1 cellular context compared by ENCODE assay signal in the genomic region with DNA sequence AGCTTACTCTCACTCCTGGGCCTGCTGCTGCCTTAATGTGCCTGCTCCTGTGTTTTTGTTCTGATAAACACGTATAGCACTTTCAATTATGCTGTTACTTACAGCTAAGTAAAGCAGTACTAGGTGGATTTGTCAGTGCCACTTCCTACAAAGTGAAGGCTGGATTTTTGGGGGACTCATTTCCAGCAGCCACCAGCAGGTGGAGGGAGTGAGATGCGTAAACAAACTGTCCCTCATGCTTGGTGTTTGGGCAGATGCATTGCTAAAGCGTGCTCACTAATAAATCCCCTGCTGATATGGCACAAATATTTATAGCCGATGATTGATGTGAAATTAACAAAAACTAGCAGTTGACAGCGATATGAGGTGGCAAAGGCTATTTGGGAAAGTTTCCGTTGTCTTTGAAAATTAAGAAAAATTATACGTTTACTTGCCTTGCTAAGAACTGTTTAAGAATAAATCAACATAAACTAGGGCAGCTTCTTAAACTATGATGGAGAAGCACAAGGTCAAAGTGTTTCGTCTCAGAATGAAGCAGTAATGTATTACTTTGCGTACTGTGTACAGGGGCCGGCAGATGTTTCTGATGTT.
A peak's percentile ranks its signal among the peaks of the same experiment; 100 is the strongest.
TF ChIP-seq lines count a peak whose summit lies in the region.

No MANE protein-coding gene starts in this region.

TF ChIP-seq in HepG2, 621 proteins besides CTCF, POLR2A, EP300 and RAD21 (continued from another document and continues in another):
- TF ChIP-seq, protein P1, sequence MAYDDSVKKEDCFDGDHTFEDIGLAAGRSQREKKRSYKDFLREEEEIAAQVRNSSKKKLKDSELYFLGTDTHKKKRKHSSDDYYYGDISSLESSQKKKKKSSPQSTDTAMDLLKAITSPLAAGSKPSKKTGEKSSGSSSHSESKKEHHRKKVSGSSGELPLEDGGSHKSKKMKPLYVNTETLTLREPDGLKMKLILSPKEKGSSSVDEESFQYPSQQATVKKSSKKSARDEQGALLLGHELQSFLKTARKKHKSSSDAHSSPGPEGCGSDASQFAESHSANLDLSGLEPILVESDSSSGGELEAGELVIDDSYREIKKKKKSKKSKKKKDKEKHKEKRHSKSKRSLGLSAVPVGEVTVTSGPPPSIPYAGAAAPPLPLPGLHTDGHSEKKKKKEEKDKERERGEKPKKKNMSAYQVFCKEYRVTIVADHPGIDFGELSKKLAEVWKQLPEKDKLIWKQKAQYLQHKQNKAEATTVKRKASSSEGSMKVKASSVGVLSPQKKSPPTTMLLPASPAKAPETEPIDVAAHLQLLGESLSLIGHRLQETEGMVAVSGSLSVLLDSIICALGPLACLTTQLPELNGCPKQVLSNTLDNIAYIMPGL (CRISPR knock-in tag; IDR thresholded peaks at IDR 0.05; ENCODE audit: borderline replicate concordance in 1 of 2, low read depth in 1 of 2) = 0 out of 4 replicates have a peak, but pooled peaks of 1 of the 2 experiments have one; percentile 44
- TF ChIP-seq SAP130 (CRISPR knock-in tag; IDR thresholded peaks at IDR 0.05; ENCODE audit: low read depth) (peak; percentile 37; the same call in 1 of the 2 replicates), ZNF768 (CRISPR knock-in tag; IDR thresholded peaks at IDR 0.05) (no peak), FOXO1 (CRISPR knock-in tag; IDR thresholded peaks at IDR 0.05) (peak; percentile 81), FOSL2 (CRISPR knock-in tag; IDR thresholded peaks at IDR 0.05) (0 out of 2 replicates have a peak, but pooled peaks have one; percentile 23), GATAD2A (CRISPR knock-in tag; IDR thresholded peaks at IDR 0.05) (peak; percentile 35; the same call in 1 of the 2 replicates), FOXA3 (CRISPR knock-in tag; IDR thresholded peaks at IDR 0.05) (peak; percentile 85), IRF2 (CRISPR knock-in tag; IDR thresholded peaks at IDR 0.05) (peak; percentile 43; the same call in 1 of the 2 replicates), SOX5 (CRISPR knock-in tag; IDR thresholded peaks at IDR 0.05; ENCODE audit: borderline replicate concordance) (0 out of 2 replicates have a peak, but pooled peaks have one; percentile 24), FOXP1 (IDR thresholded peaks at IDR 0.05) (no peak), FOXP1 (CRISPR knock-in tag; IDR thresholded peaks at IDR 0.05) (peak; percentile 55; the same call in 1 of the 2 replicates), REPIN1 (CRISPR knock-in tag; IDR thresholded peaks at IDR 0.05; ENCODE audit: borderline replicate concordance, low read depth) (peak; percentile 24; the same call in 1 of the 2 replicates), SMC3 (IDR thresholded peaks at IDR 0.05; ENCODE audit: low read length) (peak; percentile 98), XRCC5 (optimal IDR thresholded peaks at IDR 0.05; ENCODE audit: low read length) (peak; percentile 49), SPEN (CRISPR knock-in tag; IDR thresholded peaks at IDR 0.05; ENCODE audit: low read depth) (0 out of 2 replicates have a peak, but pooled peaks have one; percentile 32), HIC2 (CRISPR knock-in tag; IDR thresholded peaks at IDR 0.05; ENCODE audit: low read depth) (no peak), RARA (CRISPR knock-in tag; IDR thresholded peaks at IDR 0.05) (0 out of 2 replicates have a peak, but pooled peaks have one; percentile 9), THAP11 (CRISPR knock-in tag; IDR thresholded peaks at IDR 0.05) (0 out of 2 replicates have a peak, but pooled peaks have one; percentile 16), ZNF788 (CRISPR knock-in tag; IDR thresholded peaks at IDR 0.05; ENCODE audit: borderline replicate concordance) (peak; percentile 58; the same call in 1 of the 2 replicates), HNRNPL (IDR thresholded peaks at IDR 0.05; ENCODE audit: low read depth, low read length) (no peak), ERF (CRISPR knock-in tag; IDR thresholded peaks at IDR 0.05) (peak; percentile 41; the same call in 1 of the 2 replicates), ZMYM2 (CRISPR knock-in tag; IDR thresholded peaks at IDR 0.05) (no peak), ZNF619 (CRISPR knock-in tag; IDR thresholded peaks at IDR 0.05) (no peak), ZNF543 (CRISPR knock-in tag; IDR thresholded peaks at IDR 0.05) (no peak), HMGXB3 (CRISPR knock-in tag; IDR thresholded peaks at IDR 0.05; ENCODE audit: borderline replicate concordance) (0 out of 2 replicates have a peak, but pooled peaks have one; percentile 31), POGZ (CRISPR knock-in tag; IDR thresholded peaks at IDR 0.05) (no peak), SP4 (CRISPR knock-in tag; IDR thresholded peaks at IDR 0.05) (no peak), HOMEZ (CRISPR knock-in tag; IDR thresholded peaks at IDR 0.05; ENCODE audit: low read depth) (0 out of 2 replicates have a peak, but pooled peaks have one; percentile 24), FOXA1 (IDR thresholded peaks at IDR 0.05) (no peak), FOXA1 (CRISPR knock-in tag; IDR thresholded peaks at IDR 0.05) (peak; percentile 89), ZSCAN31 (CRISPR knock-in tag; IDR thresholded peaks at IDR 0.05; ENCODE audit: low read depth) (no peak), SOX13 (IDR thresholded peaks at IDR 0.05) (no peak), SOX13 (CRISPR knock-in tag; conservative IDR thresholded peaks at IDR 0.05 in 1 of 2, IDR thresholded peaks at IDR 0.05 in 1 of 2) (0 out of 4 replicates have a peak, but pooled peaks of 1 of the 2 experiments have one; percentile 11), TRIM24 (CRISPR knock-in tag; IDR thresholded peaks at IDR 0.05) (no peak), ZMYM4 (CRISPR knock-in tag; IDR thresholded peaks at IDR 0.05) (0 out of 2 replicates have a peak, but pooled peaks have one; percentile 24), SMAD3 (CRISPR knock-in tag; IDR thresholded peaks at IDR 0.05) (0 out of 2 replicates have a peak, but pooled peaks have one; percentile 34)
- TF ChIP-seq, protein P2, sequence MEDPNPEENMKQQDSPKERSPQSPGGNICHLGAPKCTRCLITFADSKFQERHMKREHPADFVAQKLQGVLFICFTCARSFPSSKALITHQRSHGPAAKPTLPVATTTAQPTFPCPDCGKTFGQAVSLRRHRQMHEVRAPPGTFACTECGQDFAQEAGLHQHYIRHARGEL (CRISPR knock-in tag; IDR thresholded peaks at IDR 0.05) = peak; percentile 18; the same call in 1 of the 2 replicates
- TF ChIP-seq, protein P3, sequence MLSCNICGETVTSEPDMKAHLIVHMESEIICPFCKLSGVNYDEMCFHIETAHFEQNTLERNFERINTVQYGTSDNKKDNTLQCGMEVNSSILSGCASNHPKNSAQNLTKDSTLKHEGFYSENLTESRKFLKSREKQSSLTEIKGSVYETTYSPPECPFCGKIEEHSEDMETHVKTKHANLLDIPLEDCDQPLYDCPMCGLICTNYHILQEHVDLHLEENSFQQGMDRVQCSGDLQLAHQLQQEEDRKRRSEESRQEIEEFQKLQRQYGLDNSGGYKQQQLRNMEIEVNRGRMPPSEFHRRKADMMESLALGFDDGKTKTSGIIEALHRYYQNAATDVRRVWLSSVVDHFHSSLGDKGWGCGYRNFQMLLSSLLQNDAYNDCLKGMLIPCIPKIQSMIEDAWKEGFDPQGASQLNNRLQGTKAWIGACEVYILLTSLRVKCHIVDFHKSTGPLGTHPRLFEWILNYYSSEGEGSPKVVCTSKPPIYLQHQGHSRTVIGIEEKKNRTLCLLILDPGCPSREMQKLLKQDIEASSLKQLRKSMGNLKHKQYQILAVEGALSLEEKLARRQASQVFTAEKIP (CRISPR knock-in tag; IDR thresholded peaks at IDR 0.05; ENCODE audit: borderline replicate concordance) = no peak
- TF ChIP-seq, protein P4, sequence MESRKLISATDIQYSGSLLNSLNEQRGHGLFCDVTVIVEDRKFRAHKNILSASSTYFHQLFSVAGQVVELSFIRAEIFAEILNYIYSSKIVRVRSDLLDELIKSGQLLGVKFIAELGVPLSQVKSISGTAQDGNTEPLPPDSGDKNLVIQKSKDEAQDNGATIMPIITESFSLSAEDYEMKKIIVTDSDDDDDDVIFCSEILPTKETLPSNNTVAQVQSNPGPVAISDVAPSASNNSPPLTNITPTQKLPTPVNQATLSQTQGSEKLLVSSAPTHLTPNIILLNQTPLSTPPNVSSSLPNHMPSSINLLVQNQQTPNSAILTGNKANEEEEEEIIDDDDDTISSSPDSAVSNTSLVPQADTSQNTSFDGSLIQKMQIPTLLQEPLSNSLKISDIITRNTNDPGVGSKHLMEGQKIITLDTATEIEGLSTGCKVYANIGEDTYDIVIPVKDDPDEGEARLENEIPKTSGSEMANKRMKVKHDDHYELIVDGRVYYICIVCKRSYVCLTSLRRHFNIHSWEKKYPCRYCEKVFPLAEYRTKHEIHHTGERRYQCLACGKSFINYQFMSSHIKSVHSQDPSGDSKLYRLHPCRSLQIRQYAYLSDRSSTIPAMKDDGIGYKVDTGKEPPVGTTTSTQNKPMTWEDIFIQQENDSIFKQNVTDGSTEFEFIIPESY (CRISPR knock-in tag; IDR thresholded peaks at IDR 0.05) = peak; percentile 62; the same call in 1 of the 2 replicates
- TF ChIP-seq, protein P5, sequence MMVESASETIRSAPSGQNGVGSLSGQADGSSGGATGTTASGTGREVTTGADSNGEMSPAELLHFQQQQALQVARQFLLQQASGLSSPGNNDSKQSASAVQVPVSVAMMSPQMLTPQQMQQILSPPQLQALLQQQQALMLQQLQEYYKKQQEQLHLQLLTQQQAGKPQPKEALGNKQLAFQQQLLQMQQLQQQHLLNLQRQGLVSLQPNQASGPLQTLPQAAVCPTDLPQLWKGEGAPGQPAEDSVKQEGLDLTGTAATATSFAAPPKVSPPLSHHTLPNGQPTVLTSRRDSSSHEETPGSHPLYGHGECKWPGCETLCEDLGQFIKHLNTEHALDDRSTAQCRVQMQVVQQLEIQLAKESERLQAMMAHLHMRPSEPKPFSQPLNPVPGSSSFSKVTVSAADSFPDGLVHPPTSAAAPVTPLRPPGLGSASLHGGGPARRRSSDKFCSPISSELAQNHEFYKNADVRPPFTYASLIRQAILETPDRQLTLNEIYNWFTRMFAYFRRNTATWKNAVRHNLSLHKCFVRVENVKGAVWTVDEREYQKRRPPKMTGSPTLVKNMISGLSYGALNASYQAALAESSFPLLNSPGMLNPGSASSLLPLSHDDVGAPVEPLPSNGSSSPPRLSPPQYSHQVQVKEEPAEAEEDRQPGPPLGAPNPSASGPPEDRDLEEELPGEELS (CRISPR knock-in tag; IDR thresholded peaks at IDR 0.05) = peak; percentile 46; the same call in 1 of the 2 replicates
- TF ChIP-seq, protein P6, sequence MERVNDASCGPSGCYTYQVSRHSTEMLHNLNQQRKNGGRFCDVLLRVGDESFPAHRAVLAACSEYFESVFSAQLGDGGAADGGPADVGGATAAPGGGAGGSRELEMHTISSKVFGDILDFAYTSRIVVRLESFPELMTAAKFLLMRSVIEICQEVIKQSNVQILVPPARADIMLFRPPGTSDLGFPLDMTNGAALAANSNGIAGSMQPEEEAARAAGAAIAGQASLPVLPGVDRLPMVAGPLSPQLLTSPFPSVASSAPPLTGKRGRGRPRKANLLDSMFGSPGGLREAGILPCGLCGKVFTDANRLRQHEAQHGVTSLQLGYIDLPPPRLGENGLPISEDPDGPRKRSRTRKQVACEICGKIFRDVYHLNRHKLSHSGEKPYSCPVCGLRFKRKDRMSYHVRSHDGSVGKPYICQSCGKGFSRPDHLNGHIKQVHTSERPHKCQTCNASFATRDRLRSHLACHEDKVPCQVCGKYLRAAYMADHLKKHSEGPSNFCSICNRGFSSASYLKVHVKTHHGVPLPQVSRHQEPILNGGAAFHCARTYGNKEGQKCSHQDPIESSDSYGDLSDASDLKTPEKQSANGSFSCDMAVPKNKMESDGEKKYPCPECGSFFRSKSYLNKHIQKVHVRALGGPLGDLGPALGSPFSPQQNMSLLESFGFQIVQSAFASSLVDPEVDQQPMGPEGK (CRISPR knock-in tag; IDR thresholded peaks at IDR 0.05) = 0 out of 2 replicates have a peak, but pooled peaks have one; percentile 9
